Comparison of ENCODE assay signal across 16 cellular contexts in the genomic region with DNA sequence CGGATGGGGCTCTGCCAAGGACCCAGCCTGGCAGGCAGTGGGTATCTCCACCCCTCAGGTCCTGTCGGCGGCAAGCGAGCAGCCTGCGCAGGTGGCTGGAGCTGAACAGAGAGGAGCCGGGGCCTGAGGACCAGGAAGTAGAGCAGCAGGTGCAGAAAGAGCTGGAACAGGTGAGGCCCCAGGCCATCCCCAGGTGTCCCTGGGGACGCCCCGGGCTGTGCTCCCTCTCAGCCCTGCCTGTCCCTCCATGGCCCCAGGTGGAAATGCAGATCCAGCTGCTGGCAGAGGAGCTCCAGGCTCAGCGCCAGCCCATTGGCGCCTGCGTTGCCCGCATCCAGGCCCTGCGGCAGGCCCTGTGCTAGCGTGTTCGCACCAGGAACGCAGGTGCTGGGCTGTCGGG. TPM values are rescaled to one million over a fixed set of nuclear protein-coding genes. Genes with fewer than 3 reads are reported as not detected.
A peak's percentile ranks its signal among the peaks of the same experiment; 100 is the strongest.
DNase-seq lines count a peak whose midpoint lies in the region; ATAC-seq and TF ChIP-seq lines count a peak whose summit lies in the region.
"Had no signal": no experiment of that assay in that cellular context is flagged by ENCODE, and none has a peak within 500 bp of the region (broad histone marks: within the 10 kb centered on the region; RNA-seq: fewer than 3 reads in every experiment).

No MANE protein-coding gene starts in this region.

- no peak overlapping the region for H3K27ac ChIP-seq in gastrocnemius medialis
- H3K27ac ChIP-seq: gastroesophageal sphincter had no signal

- TF ChIP-seq POLR2A in gastrocnemius medialis (IDR thresholded peaks at IDR 0.05) = no peak

- ATAC-seq in activated CD4-positive, alpha-beta T cell treated with anti-CD3 and anti-CD28 coated beads for 36 hours = no peak
- ATAC-seq in mucosa of descending colon (peak; percentile 77), HG03095 (IDR thresholded peaks at IDR 0.05; ENCODE audit: unreplicated experiment) (no peak), gastrocnemius medialis (no peak)
- ATAC-seq: gastroesophageal sphincter; GM23338; stimulated activated naive CD8-positive, alpha-beta T cell treated with anti-CD3 and anti-CD28 coated beads, Interleukin-15, Interleukin-2, amounts not matched to agents 100 U/mL and 50 U/mL, for 24 hours had no signal

- POLR2A ChIA-PET in activated CD4-positive, alpha-beta T cell treated with anti-CD3 and anti-CD28 coated beads for 36 hours (lab: Charles Lee) = interaction anchor here (0.7 kb wide), 1 partner anchor 15 kb away, joined by 3 read pairs; no protein-coding TSS in a partner anchor

- H3K9me3 ChIP-seq in mucosa of descending colon (no peaks in the 10 kb centered on the region), gastrocnemius medialis (no peaks in the 10 kb centered on the region)
- H3K9me3 ChIP-seq: gastroesophageal sphincter had no signal

- no peaks in the 10 kb centered on the region for H3K9me3 Mint-ChIP-seq in activated CD4-positive, alpha-beta T cell treated with anti-CD3 and anti-CD28 coated beads, Interleukin-2, amount 10 ng/mL, durations not matched to agents 24 days and 14 days
- no peaks in the 10 kb centered on the region for H3K9me3 Mint-ChIP-seq in activated CD4-positive, alpha-beta T cell treated with anti-CD3 and anti-CD28 coated beads for 36 hours (ENCODE audit: low read depth)
- H3K9me3 Mint-ChIP-seq: CD4-positive, alpha-beta memory T cell; GM23338; immature natural killer cell had no signal

- peaks cover 6% of the 10 kb centered on the region for H3K4me1 ChIP-seq in mucosa of descending colon (ENCODE audit: low read depth)
- H3K4me1 ChIP-seq in gastrocnemius medialis = peaks cover 0 to 12% of the 10 kb centered on the region in 2 donors
- H3K4me1 ChIP-seq: gastroesophageal sphincter had no signal

- no peaks in the 10 kb centered on the region for H3K27me3 Mint-ChIP-seq in activated CD4-positive, alpha-beta T cell treated with anti-CD3 and anti-CD28 coated beads, Interleukin-2, amount 10 ng/mL, durations not matched to agents 24 days and 14 days
- H3K27me3 Mint-ChIP-seq in activated CD4-positive, alpha-beta T cell treated with anti-CD3 and anti-CD28 coated beads for 36 hours = no peaks in the 10 kb centered on the region
- H3K27me3 Mint-ChIP-seq: CD4-positive, alpha-beta memory T cell had no signal

- H3K4me3 Mint-ChIP-seq in activated CD4-positive, alpha-beta T cell treated with anti-CD3 and anti-CD28 coated beads, Interleukin-2, amount 10 ng/mL, durations not matched to agents 24 days and 14 days = no peak overlapping the region
- no peak overlapping the region for H3K4me3 Mint-ChIP-seq in activated CD4-positive, alpha-beta T cell treated with anti-CD3 and anti-CD28 coated beads for 36 hours
- H3K4me3 Mint-ChIP-seq: GM23338 had no signal

- H3K27me3 ChIP-seq in gastrocnemius medialis = no peaks in the 10 kb centered on the region
- H3K27me3 ChIP-seq: gastroesophageal sphincter had no signal

- peaks cover 49% of the 10 kb centered on the region for H3K36me3 Mint-ChIP-seq in activated CD4-positive, alpha-beta T cell treated with anti-CD3 and anti-CD28 coated beads, Interleukin-2, amount 10 ng/mL, durations not matched to agents 24 days and 14 days (ENCODE audit: low read depth)
- peaks cover 45% of the 10 kb centered on the region for H3K36me3 Mint-ChIP-seq in activated CD4-positive, alpha-beta T cell treated with anti-CD3 and anti-CD28 coated beads for 36 hours (ENCODE audit: low read depth)

- H3K4me3 ChIP-seq in mucosa of descending colon = no peak overlapping the region
- H3K4me3 ChIP-seq in gastrocnemius medialis = no peak overlapping the region
- H3K4me3 ChIP-seq: gastroesophageal sphincter, GM23338 had no signal

- no peaks in the 10 kb centered on the region for H3K36me3 ChIP-seq in mucosa of descending colon (ENCODE audit: low read depth)
- peaks cover 0 to 20% of the 10 kb centered on the region in 2 donors for H3K36me3 ChIP-seq in gastrocnemius medialis

- peaks cover 17% of the 10 kb centered on the region for H3K4me1 Mint-ChIP-seq in activated CD4-positive, alpha-beta T cell treated with anti-CD3 and anti-CD28 coated beads, Interleukin-2, amount 10 ng/mL, durations not matched to agents 24 days and 14 days
- H3K4me1 Mint-ChIP-seq in activated CD4-positive, alpha-beta T cell treated with anti-CD3 and anti-CD28 coated beads for 36 hours = peaks cover 26% of the 10 kb centered on the region
- H3K4me1 Mint-ChIP-seq: GM23338 had no signal

- H3K27ac Mint-ChIP-seq in activated CD4-positive, alpha-beta T cell treated with anti-CD3 and anti-CD28 coated beads, Interleukin-2, amount 10 ng/mL, durations not matched to agents 24 days and 14 days = peak overlapping the region; percentile 45
- H3K27ac Mint-ChIP-seq in activated CD4-positive, alpha-beta T cell treated with anti-CD3 and anti-CD28 coated beads for 36 hours = no peak overlapping the region

- intact Hi-C loops in activated CD4-positive, alpha-beta T cell treated with anti-CD3 and anti-CD28 coated beads, Interleukin-2, amount 10 ng/mL, durations not matched to agents 24 days and 14 days (cut with micrococcal nuclease) = no loop called here
- intact Hi-C loops in activated CD4-positive, alpha-beta T cell treated with anti-CD3 and anti-CD28 coated beads for 36 hours (cut with DNase I, micrococcal nuclease) = no loop called here
- intact Hi-C loops in mucosa of descending colon (cut with DNase I, micrococcal nuclease) (no loop called here), gastrocnemius medialis (cut with DNase I; ENCODE audit: low total_unique reads) (no loop called here)

- no peak for TF ChIP-seq CTCF in mucosa of descending colon (IDR thresholded peaks at IDR 0.05)
- no peak for TF ChIP-seq CTCF in gastrocnemius medialis (IDR thresholded peaks at IDR 0.05 in 4 of 5, conservative IDR thresholded peaks at IDR 0.05 in 1 of 5)

- in situ Hi-C loops in gastrocnemius medialis (cut with MboI; ENCODE audit: low sequenced_read_pairs in 4 of 4) = no loop called here

- no peak for DNase-seq in activated CD4-positive, alpha-beta T cell treated with anti-CD3 and anti-CD28 coated beads, Interleukin-2, amount 10 ng/mL, durations not matched to agents 24 days and 14 days
- no peak for DNase-seq in activated CD4-positive, alpha-beta T cell treated with anti-CD3 and anti-CD28 coated beads for 36 hours
- peak; percentile 92 for DNase-seq in NCI-H146 (lab: John Stamatoyannopoulos, UW)
- DNase-seq in NCI-H526 treated with DMSO at 0.1 percent for 48 hours (lab: John Stamatoyannopoulos, UW) = peak; percentile 89
- DNase-seq in mucosa of descending colon = peak in 2 of 3 donors; percentile 47 to 74
- DNase-seq in gastrocnemius medialis = no peak
- no peak for DNase-seq in DMS 273 (lab: John Stamatoyannopoulos, UW; ENCODE audit: unreplicated experiment)
- DNase-seq: activated naive CD4-positive, alpha-beta T cell treated with anti-CD3 and anti-CD28 coated beads, Interleukin-2, amount 50 U/mL, for 16 hours; CD4-positive, alpha-beta memory T cell; immature natural killer cell; occipital lobe; OCI-M1; stimulated activated naive CD8-positive, alpha-beta T cell treated with anti-CD3 and anti-CD28 coated beads, Interleukin-15, Interleukin-2, amounts not matched to agents 100 U/mL and 50 U/mL, for 24 hours had no signal

- CTCF ChIA-PET in activated CD4-positive, alpha-beta T cell treated with anti-CD3 and anti-CD28 coated beads for 36 hours (lab: Charles Lee) = no interaction called here

RNA-seq across cellular contexts. Expression of a gene that starts 44.0 kb away (rescaled TPM):
- 44.9 and 52.1 TPM in 2 replicates for total RNA-seq in activated CD4-positive, alpha-beta T cell treated with anti-CD3 and anti-CD28 coated beads, Interleukin-2, amount 10 ng/mL, durations not matched to agents 24 days and 14 days
- 10 to 100 TPM; 30.3 to 37.9 TPM for total RNA-seq in activated CD4-positive, alpha-beta T cell treated with anti-CD3 and anti-CD28 coated beads for 36 hours
- total RNA-seq in mucosa of descending colon (10 to 100 TPM; 31.6 to 42.9 (median 38.0) TPM), gastrocnemius medialis (10 to 100 TPM; 15.3 to 19.0 (median 18.5) TPM)

Comparison
In these comparisons a context has a peak if more than half of its experiments do, and no peak if none do; other contexts are left out.
1. DNase-seq: peak in NCI-H146 (single experiment), NCI-H526 treated with DMSO at 0.1 percent for 48 hours (single experiment) and mucosa of descending colon (2 of 3); none in activated CD4-positive, alpha-beta T cell treated with anti-CD3 and anti-CD28 coated beads, Interleukin-2, amount 10 ng/mL, durations not matched to agents 24 days and 14 days (single experiment), activated CD4-positive, alpha-beta T cell treated with anti-CD3 and anti-CD28 coated beads for 36 hours (single experiment), gastrocnemius medialis (0 of 2) and DMS 273 (single experiment).